ENCODE assay signal across 11 cellular contexts in genomic region chr1:228142616-228143203, GRCh38. TPM values are rescaled to one million over a fixed set of nuclear protein-coding genes. Genes with fewer than 3 reads are reported as not detected.
DNase-seq lines count a peak whose midpoint lies in the region; ATAC-seq, FAIRE-seq and TF ChIP-seq lines count a peak whose summit lies in the region.
"Had no signal": no experiment of that assay in that cellular context is flagged by ENCODE, and none has a peak within 500 bp of the region (broad histone marks: within the 10 kb centered on the region; RNA-seq: fewer than 3 reads in every experiment).

No MANE protein-coding gene starts in this region.

- no peak overlapping the region for H2AFZ ChIP-seq in mammary epithelial cell (ENCODE audit: low read depth, low read length)

- no peak overlapping the region for H3K27ac Mint-ChIP-seq in neural crest cell (ENCODE audit: unreplicated experiment)

- peaks cover 18% of the 10 kb centered on the region for H3K27me3 Mint-ChIP-seq in neural crest cell (ENCODE audit: low read depth)

- H3K27me3 ChIP-seq in A673 (replicated peaks; ENCODE audit: insufficient read depth, low read depth, low read length, poor library complexity) (no peaks in the 10 kb centered on the region), mammary epithelial cell (ENCODE audit: insufficient read depth, low read length) (no peaks in the 10 kb centered on the region)
- H3K27me3 ChIP-seq: adrenal gland, neutrophil, SJSA1 had no signal

- no peak for FAIRE-seq in H54 (lab: Jason Lieb, UNC)

- no peak for TF ChIP-seq CTCF in A673 (conservative IDR thresholded peaks at IDR 0.05; ENCODE audit: low read depth, low read length)
- no peak for TF ChIP-seq CTCF in HEK293 (tag by site-specific recombination; IDR thresholded peaks at IDR 0.05)
- TF ChIP-seq CTCF in mammary epithelial cell (conservative IDR thresholded peaks at IDR 0.05 in 1 of 2, IDR thresholded peaks at IDR 0.05 in 1 of 2; ENCODE audit: extremely low read depth in 1 of 2, insufficient read depth in 1 of 2, low read depth in 1 of 2, low read length in 2 of 2), result no peak
- no peak for TF ChIP-seq CTCF in neural crest cell (conservative IDR thresholded peaks at IDR 0.05)

- in situ Hi-C loops in mammary epithelial cell (cut with MboI; ENCODE audit: low sequenced_read_pairs in 2 of 2), result no loop called here

- peak overlapping the region; percentile 49 for H3K4me3 Mint-ChIP-seq in neural crest cell

- WGBS in mammary epithelial cell (ENCODE audit: low coverage, missing lambda C conversion rate), result 52% methylated on average over 9 of the region's 15 CpGs

- POLR2A ChIA-PET in A673 (lab: Charles Lee; ENCODE audit: low non-redundant PET), result interaction anchor here (0.7 kb wide), 1 partner anchor 270 kb away, joined by 3 read pairs; no protein-coding TSS in a partner anchor
- POLR2A ChIA-PET in HEK293 (lab: Yijun Ruan, JAX), result interaction anchor here (1.2 to 3.7 kb wide), 2 partner anchors 22 to 33 kb away, joined by 3 to 22 read pairs; partner anchors contain the start of gene IBA57

- H3K36me3 ChIP-seq in A673 (ENCODE audit: insufficient read depth, low read length, poor library complexity, severe bottlenecking) (no peaks in the 10 kb centered on the region), HEK293 (ENCODE audit: control insufficient read depth in 2 of 2, insufficient read depth in 1 of 2, low read length in 2 of 2) (peaks cover 0 to 40% of the 10 kb centered on the region in 2 experiments; a peak in 1 of 3 replicates), mammary epithelial cell (ENCODE audit: insufficient read depth, low read length) (peaks cover 2% of the 10 kb centered on the region)

- no peaks in the 10 kb centered on the region for H3K9me3 Mint-ChIP-seq in neural crest cell

- BruUV-seq in A673 (replicated peaks; lab: Mats Ljungman, UMichigan) (no TSS peak), mammary epithelial cell (replicated peaks; lab: Mats Ljungman, UMichigan) (no TSS peak)

- dilution Hi-C loops in mammary epithelial cell (cut with HindIII; ENCODE audit: low sequenced_read_pairs), result no loop called here

- H3K9me3 ChIP-seq in A673 (ENCODE audit: low read depth, low read length, poor library complexity, severe bottlenecking) (no peaks in the 10 kb centered on the region), HEK293 (ENCODE audit: control insufficient read depth, insufficient read depth, low read depth, low read length) (no peaks in the 10 kb centered on the region), mammary epithelial cell (replicated peaks; ENCODE audit: insufficient read depth, low read length) (no peaks in the 10 kb centered on the region)
- H3K9me3 ChIP-seq: adrenal gland, neutrophil, SJSA1 had no signal

- intact Hi-C loops in A673 (cut with micrococcal nuclease; ENCODE audit: unreplicated experiment) (no loop called here), mammary epithelial cell (cut with micrococcal nuclease) (loop anchor here (5.0 kb wide), 1 partner anchor 40 kb away; the partner anchor contains the start of gene C1orf35)

- H3K79me2 ChIP-seq in mammary epithelial cell (ENCODE audit: insufficient read depth, low read length), result peaks cover 76% of the 10 kb centered on the region

- H3K4me2 ChIP-seq in mammary epithelial cell (ENCODE audit: insufficient read depth, low read depth, low read length), result peak overlapping the region; percentile 96

- H3K9ac ChIP-seq in mammary epithelial cell (ENCODE audit: insufficient read depth, low read length), result no peak overlapping the region

- H3K27ac ChIP-seq in A673 (ENCODE audit: low read depth, low read length, poor library complexity, severe bottlenecking), result peak overlapping the region; percentile 92
- no peak overlapping the region for H3K27ac ChIP-seq in HEK293 (ENCODE audit: extremely low read depth, low read depth, low read length)
- peak overlapping the region; percentile 84 for H3K27ac ChIP-seq in mammary epithelial cell (ENCODE audit: insufficient read depth, low read depth, low read length)
- H3K27ac ChIP-seq: SJSA1 had no signal

- H3K4me1 ChIP-seq in A673 (ENCODE audit: insufficient read depth, low read length, poor library complexity, severe bottlenecking), result peaks cover 18% of the 10 kb centered on the region
- peaks cover 13% of the 10 kb centered on the region for H3K4me1 ChIP-seq in HEK293 (ENCODE audit: control insufficient read depth, insufficient read depth, low read length)
- H3K4me1 ChIP-seq in mammary epithelial cell (ENCODE audit: insufficient read depth, low read length), result peaks cover 30% of the 10 kb centered on the region

- H3K4me3 ChIP-seq in A673 (ENCODE audit: low read depth, low read length, poor library complexity, severe bottlenecking) (no peak overlapping the region), HEK293 (ENCODE audit: low read depth, low read length) (no peak overlapping the region), mammary epithelial cell (replicated peaks in 1 of 3; ENCODE audit: insufficient read depth in 1 of 3, low read depth in 2 of 3, low read length in 3 of 3) (peak overlapping the region; percentile 93 to 96 (median 96))
- H3K4me3 ChIP-seq: adrenal gland had no signal

- peaks cover 17% of the 10 kb centered on the region for H3K4me1 Mint-ChIP-seq in neural crest cell

- H4K20me1 ChIP-seq in mammary epithelial cell (ENCODE audit: insufficient read depth, low read length), result peaks cover 5% of the 10 kb centered on the region

- no peak for TF ChIP-seq POLR2A in H54 (IDR thresholded peaks at IDR 0.05; ENCODE audit: low read depth, low read length)

- CTCF ChIA-PET in A673 (lab: Charles Lee) (no interaction called here), HEK293 (lab: Yijun Ruan, JAX) (interaction anchor here (1.9 kb wide), 1 partner anchor 23 kb away, joined by 23 read pairs; the partner anchor contains the start of gene IBA57), mammary epithelial cell (lab: Charles Lee; ENCODE audit: low non-redundant PET) (no interaction called here)

- H3K36me3 Mint-ChIP-seq in neural crest cell (ENCODE audit: low read depth), result no peaks in the 10 kb centered on the region

- DNase-seq in A673 (ENCODE audit: low spot score) (no peak), mammary epithelial cell (no peak), neural crest cell (ENCODE audit: low read depth, low spot score) (no peak), HPDE6-E6E7 (ENCODE audit: extremely low spot score) (no peak), NCI-H526 treated with DMSO at 0.1 percent for 48 hours (lab: John Stamatoyannopoulos, UW) (no peak), H54 (ENCODE audit: insufficient read length, low spot score) (no peak)

- ATAC-seq in GM19395 (IDR thresholded peaks at IDR 0.05; ENCODE audit: unreplicated experiment), result no peak

TF ChIP-seq in HEK293, 187 proteins besides CTCF, POLR2A, EP300 and RAD21:
- TF ChIP-seq ZNF37A (tag by site-specific recombination; IDR thresholded peaks at IDR 0.05) (no peak), ZBTB8A (tag by site-specific recombination; IDR thresholded peaks at IDR 0.05) (peak; percentile 50)
TF ChIP-seq in HEK293: peak in this region for 1.

RNA-seq across cellular contexts. Expression of gene GUK1, which starts 2.6 kb away (rescaled TPM):
- 128 and 130 TPM in 2 replicates for total RNA-seq in A673 (2021)
- total RNA-seq in mammary epithelial cell, result 100 to 1,000 TPM; 229 to 242 TPM
- 461 TPM for polyA plus RNA-seq in mammary epithelial cell
- polyA minus RNA-seq in mammary epithelial cell, result 86.1 TPM
- total RNA-seq in neural crest cell, result 114 and 115 TPM in 2 replicates

RNA-seq across cellular contexts. Expression of gene GJC2, which starts 7.0 kb away (rescaled TPM):
- total RNA-seq in A673 (2021) (0.97 and 1.3 TPM in 2 replicates), mammary epithelial cell (under 1 TPM; 0.33 to 0.47 TPM), neural crest cell (0.65 and 0.68 TPM in 2 replicates)
- 0.14 TPM for polyA plus RNA-seq in mammary epithelial cell
- not detected for polyA minus RNA-seq in mammary epithelial cell

RNA-seq across cellular contexts. Expression of gene IBA57, which starts 22.9 kb away (rescaled TPM):
- total RNA-seq in A673 (2021), result 10.6 and 12.1 TPM in 2 replicates
- total RNA-seq in mammary epithelial cell, result 1 to 10 TPM; 7.0 to 8.0 TPM
- 2.6 TPM for polyA plus RNA-seq in mammary epithelial cell
- 3.0 TPM for polyA minus RNA-seq in mammary epithelial cell
- total RNA-seq in neural crest cell, result 8.3 and 10.4 TPM in 2 replicates

RNA-seq across cellular contexts. Expression of gene MRPL55, which starts 33.6 kb away (rescaled TPM):
- total RNA-seq in A673 (2021) (60.4 and 70.8 TPM in 2 replicates), mammary epithelial cell (10 to 100 TPM; 37.7 to 42.3 TPM), neural crest cell (61.9 and 67.3 TPM in 2 replicates)
- 66.4 TPM for polyA plus RNA-seq in mammary epithelial cell
- polyA minus RNA-seq in mammary epithelial cell, result 11.7 TPM

RNA-seq across cellular contexts. Expression of gene C1orf35, which starts 39.6 kb away (rescaled TPM):
- total RNA-seq in A673 (2021) (27.5 and 27.6 TPM in 2 replicates), mammary epithelial cell (10 to 100 TPM in 1 of 2 donors, 1 to 10 TPM in 1; 5.7 to 19.6 TPM), neural crest cell (29.1 and 29.7 TPM in 2 replicates)
- polyA plus RNA-seq in mammary epithelial cell, result 14.5 TPM
- 9.7 TPM for polyA minus RNA-seq in mammary epithelial cell

Comparison
In these comparisons a context has a peak if more than half of its experiments do, and no peak if none do; other contexts are left out.
1. H3K4me3 ChIP-seq: peak in mammary epithelial cell (3 of 3); none in A673 (single experiment) and HEK293 (single experiment).